In the genomic region with DNA sequence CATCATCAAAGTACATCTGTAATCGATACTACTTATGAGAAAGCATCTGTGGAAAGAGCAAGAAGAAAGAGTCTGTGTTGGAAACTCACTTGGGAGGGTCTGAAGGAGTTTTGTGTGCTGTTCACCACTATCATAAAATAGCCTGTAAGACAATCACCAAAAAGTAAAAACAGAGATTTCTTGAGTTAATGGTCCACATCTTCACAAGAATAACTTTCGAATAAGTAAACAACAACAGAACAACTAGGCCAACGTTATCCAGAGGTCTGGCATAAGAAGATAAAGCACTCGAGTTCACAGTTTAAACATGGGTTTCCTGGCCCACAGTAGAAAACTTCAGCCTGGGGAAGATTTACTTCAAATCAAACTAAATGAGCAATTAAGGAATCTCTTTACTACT, we compare ENCODE assay signal across 23 cellular contexts. TPM values are rescaled to one million over a fixed set of nuclear protein-coding genes. Genes with fewer than 3 reads are reported as not detected.
DNase-seq lines count a peak whose midpoint lies in the region; FAIRE-seq and TF ChIP-seq lines count a peak whose summit lies in the region.
"Had no signal": no experiment of that assay in that cellular context is flagged by ENCODE, and none has a peak within 500 bp of the region (broad histone marks: within the 10 kb centered on the region; RNA-seq: fewer than 3 reads in every experiment).

No MANE protein-coding gene starts in this region.

- peak overlapping the region; percentile 95 for H3K27ac ChIP-seq in SK-N-MC
- peak overlapping the region; percentile 64 for H3K27ac ChIP-seq in temporal lobe (ENCODE audit: low read depth, low read length)
- H3K27ac ChIP-seq: SJCRH30 had no signal

- H3K4me1 Mint-ChIP-seq in mesothelial cell of epicardium, result peaks cover 34% of the 10 kb centered on the region

- no peak for FAIRE-seq in HTR-8/SVneo (lab: Jason Lieb, UNC)

- H3K9ac ChIP-seq in SK-N-MC (ENCODE audit: insufficient read length), result peak overlapping the region; percentile 58

- H3K4me3 ChIP-seq in SK-N-MC, result peak overlapping the region; percentile 74
- H3K4me3 ChIP-seq: SJCRH30, thyroid gland had no signal

- no peaks in the 10 kb centered on the region for H3K9me3 ChIP-seq in SK-N-MC (ENCODE audit: low read depth, low read length)
- H3K9me3 ChIP-seq: BE2C, SJCRH30, thyroid gland had no signal

- no peak overlapping the region for H3K4me3 Mint-ChIP-seq in mesothelial cell of epicardium
- H3K4me3 Mint-ChIP-seq: effector memory CD8-positive, alpha-beta T cell; IgD-negative memory B cell had no signal

- H3K36me3 Mint-ChIP-seq in mesothelial cell of epicardium, result no peaks in the 10 kb centered on the region
- H3K36me3 Mint-ChIP-seq: activated naive CD4-positive, alpha-beta T cell treated with anti-CD3 and anti-CD28 coated beads, Interleukin-2, amount 50 U/mL, for 72 hours; IgD-negative memory B cell had no signal

- no peaks in the 10 kb centered on the region for H3K27me3 Mint-ChIP-seq in mesothelial cell of epicardium (ENCODE audit: low read depth)
- H3K27me3 Mint-ChIP-seq: effector memory CD8-positive, alpha-beta T cell; IgD-negative memory B cell had no signal

- DNase-seq in SK-N-MC (ENCODE audit: low read depth, low spot score) (no peak), dermis blood vessel endothelial cell (peak; percentile 28), mesothelial cell of epicardium (ENCODE audit: low spot score in 2 of 2, unreplicated experiment in 2 of 2) (no peak), NCI-H1092 (lab: John Stamatoyannopoulos, UW) (no peak), HTR-8/SVneo (ENCODE audit: insufficient read length, low spot score) (no peak), T-helper 1 cell (no peak)
- no peak for DNase-seq in stimulated activated CD4-positive, alpha-beta T cell treated with anti-CD3 and anti-CD28 coated beads, Interleukin-4, amount 100 ng/mL, for 4 hours
- DNase-seq: activated CD4-positive, alpha-beta T cell treated with anti-CD3 and anti-CD28 coated beads for 48 hours; activated T-cell treated with anti-CD3 and anti-CD28 coated beads for 4 hours; BE2C; DMS 273 treated with DMSO at 0.1 percent for 48 hours; effector memory CD8-positive, alpha-beta T cell; foreskin melanocyte; MV-4-11; NCI-H2081 treated with DMSO at 0.1 percent for 48 hours; NCI-H524 treated with DMSO at 0.1 percent for 48 hours; SJCRH30; stimulated activated CD4-positive, alpha-beta T cell treated with anti-CD3 and anti-CD28 coated beads, Interleukin-4, amount 100 ng/mL, for 24 hours; T1000; thyroid gland had no signal

- H3K36me3 ChIP-seq in SK-N-MC (ENCODE audit: insufficient read depth, low read length), result peaks cover 5% of the 10 kb centered on the region; the same call in 1 of the 2 replicates
- H3K36me3 ChIP-seq: BE2C, SJCRH30, thyroid gland had no signal

- H3K27ac Mint-ChIP-seq in mesothelial cell of epicardium, result peak overlapping the region; percentile 44
- H3K27ac Mint-ChIP-seq: activated naive CD4-positive, alpha-beta T cell treated with anti-CD3 and anti-CD28 coated beads, Interleukin-2, amount 50 U/mL, for 72 hours; effector memory CD8-positive, alpha-beta T cell; IgD-negative memory B cell had no signal

- TF ChIP-seq CTCF in mesothelial cell of epicardium (IDR thresholded peaks at IDR 0.05; ENCODE audit: unreplicated experiment), result no peak

- peaks cover 5% of the 10 kb centered on the region for H3K9me3 Mint-ChIP-seq in mesothelial cell of epicardium
- H3K9me3 Mint-ChIP-seq: activated naive CD4-positive, alpha-beta T cell treated with anti-CD3 and anti-CD28 coated beads, Interleukin-2, amount 50 U/mL, for 72 hours; effector memory CD8-positive, alpha-beta T cell; IgD-negative memory B cell had no signal

RNA-seq across cellular contexts. Expression of a gene that starts 47.9 kb away (rescaled TPM):
- total RNA-seq in dermis blood vessel endothelial cell (94.4 and 200 TPM in 2 replicates), mesothelial cell of epicardium (62.8 to 67.6 TPM (median 66.3 TPM) in 3 replicates), temporal lobe (50.6 TPM)
